ENCODE assay signal across 19 cellular contexts in the genomic region with DNA sequence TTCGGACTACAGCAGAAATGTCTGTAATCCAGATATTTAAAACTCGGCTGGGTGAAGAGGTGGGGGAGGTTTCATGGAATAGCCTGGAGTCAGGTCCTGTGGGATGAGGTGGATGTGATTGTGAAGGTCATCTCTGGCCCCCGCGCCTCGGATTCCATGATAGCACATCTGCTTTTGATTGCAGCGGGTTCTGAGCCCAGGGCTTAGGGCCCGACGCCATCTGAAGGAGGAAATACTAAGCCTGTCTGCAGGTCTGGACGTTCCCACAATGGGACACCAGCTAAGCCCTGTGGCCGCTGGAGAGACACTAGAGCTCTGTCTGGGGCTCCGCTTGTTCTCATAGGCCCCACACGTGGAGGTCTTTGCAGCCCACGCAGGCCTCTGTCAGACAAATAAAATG.
A peak's percentile ranks its signal among the peaks of the same experiment; 100 is the strongest.
DNase-seq lines count a peak whose midpoint lies in the region; ATAC-seq and TF ChIP-seq lines count a peak whose summit lies in the region.
"Had no signal": no experiment of that assay in that cellular context is flagged by ENCODE, and none has a peak within 500 bp of the region (broad histone marks: within the 10 kb centered on the region; RNA-seq: fewer than 3 reads in every experiment).

No MANE protein-coding gene starts in this region.

- no peaks in the 10 kb centered on the region for H3K27me3 ChIP-seq in BE2C
- no peaks in the 10 kb centered on the region for H3K27me3 ChIP-seq in GM23248 (replicated peaks; ENCODE audit: insufficient read depth)
- no peaks in the 10 kb centered on the region for H3K27me3 ChIP-seq in left ventricle myocardium inferior (ENCODE audit: low read depth)
- no peaks in the 10 kb centered on the region for H3K27me3 ChIP-seq in testis

- no peak overlapping the region for H3K27ac Mint-ChIP-seq in T-helper 2 cell treated with Interferon-gamma antibody and Interleukin-4, amounts not matched to agents 5 μg/mL and 100 μg/mL, for 36 hours
- H3K27ac Mint-ChIP-seq: B cell; CD4-positive, alpha-beta T cell had no signal

- H3K9ac ChIP-seq in GM23248: no peak overlapping the region

- H3K4me1 ChIP-seq in BE2C (no peaks in the 10 kb centered on the region), GM23248 (ENCODE audit: insufficient read depth) (peaks cover 14% of the 10 kb centered on the region), left ventricle myocardium inferior (peaks cover 4% of the 10 kb centered on the region), testis (peaks cover 3% of the 10 kb centered on the region)

- no peak for ATAC-seq in HG03097 (IDR thresholded peaks at IDR 0.05; ENCODE audit: low FRiP score, unreplicated experiment)
- ATAC-seq: Panc1 had no signal

- no peaks in the 10 kb centered on the region for H3K9me3 Mint-ChIP-seq in T-helper 2 cell treated with Interferon-gamma antibody and Interleukin-4, amounts not matched to agents 5 μg/mL and 100 μg/mL, for 36 hours
- H3K9me3 Mint-ChIP-seq: CD4-positive, alpha-beta T cell had no signal

- in situ Hi-C loops in GM23248 (cut with MboI): loop anchor here (25.0 kb wide), 1 partner anchor 806 kb away; no protein-coding TSS in a partner anchor

- H3K27me3 Mint-ChIP-seq in T-helper 2 cell treated with Interferon-gamma antibody and Interleukin-4, amounts not matched to agents 5 μg/mL and 100 μg/mL, for 36 hours (ENCODE audit: low read depth): no peaks in the 10 kb centered on the region
- H3K27me3 Mint-ChIP-seq: B cell had no signal

- no peaks in the 10 kb centered on the region for H3K79me2 ChIP-seq in GM23248 (ENCODE audit: insufficient read depth)

- no peak for TF ChIP-seq CTCF in BE2C (IDR thresholded peaks at IDR 0.05; ENCODE audit: low read depth, low read length)
- no peak for TF ChIP-seq CTCF in left ventricle myocardium inferior (IDR thresholded peaks at IDR 0.05; ENCODE audit: borderline replicate concordance)
- no peak for TF ChIP-seq CTCF in testis (IDR thresholded peaks at IDR 0.05)

- H3K4me3 Mint-ChIP-seq in T-helper 2 cell treated with Interferon-gamma antibody and Interleukin-4, amounts not matched to agents 5 μg/mL and 100 μg/mL, for 36 hours: no peak overlapping the region
- H3K4me3 Mint-ChIP-seq: B cell; CD4-positive, alpha-beta T cell had no signal

- H3K9me3 ChIP-seq in BE2C (no peaks in the 10 kb centered on the region; the same call in 1 of the 2 replicates), GM23248 (ENCODE audit: low read depth) (no peaks in the 10 kb centered on the region), left ventricle myocardium inferior (replicated peaks) (no peaks in the 10 kb centered on the region), testis (no peaks in the 10 kb centered on the region)

- H3K4me3 ChIP-seq in BE2C (ENCODE audit: low read depth, low read length) (no peak overlapping the region), GM23248 (no peak overlapping the region), left ventricle myocardium inferior (no peak overlapping the region), testis (no peak overlapping the region)

- intact Hi-C loops in left ventricle myocardium inferior (cut with micrococcal nuclease) (no loop called here), testis (cut with DNase I; ENCODE audit: low total_unique reads) (no loop called here)

- 46 to 47% methylated on average over 13 of the region's 13 CpGs for WGBS in GM23248 (ENCODE audit: low coverage in 1 of 2, low lambda C conversion rate in 2 of 2, missing lambda C conversion rate in 2 of 2), 2 experiments
- 14 to 23% methylated on average over 13 of the region's 13 CpGs for WGBS in testis, 2 donors

- no peak overlapping the region for H2AFZ ChIP-seq in GM23248

- no peaks in the 10 kb centered on the region for H3K36me3 Mint-ChIP-seq in T-helper 2 cell treated with Interferon-gamma antibody and Interleukin-4, amounts not matched to agents 5 μg/mL and 100 μg/mL, for 36 hours (ENCODE audit: low read depth)

- H3K4me2 ChIP-seq in GM23248 (ENCODE audit: unreplicated experiment): no peak overlapping the region

- DNase-seq in BE2C (peak; percentile 21), GM23248 (peak; percentile 32), left ventricle myocardium inferior (peak; percentile 60), testis (peak; percentile 26), NCI-H510A treated with DMSO at 0.1 percent for 48 hours (lab: John Stamatoyannopoulos, UW) (no peak)
- no peak for DNase-seq in T-helper 2 cell treated with Interferon-gamma antibody and Interleukin-4, amounts not matched to agents 5 μg/mL and 100 μg/mL, for 36 hours (ENCODE audit: low spot score)
- DNase-seq: ACHN; CD4-positive, alpha-beta T cell; EL; GOT3; MM.1S; NCI-H1092; NCI-H1436 treated with DMSO at 0.1 percent for 48 hours; NCI-H2029; NCI-H2171 treated with DMSO at 0.1 percent for 48 hours; NCI-H446 treated with DMSO at 0.1 percent for 48 hours had no signal

- no peaks in the 10 kb centered on the region for H3K4me1 Mint-ChIP-seq in T-helper 2 cell treated with Interferon-gamma antibody and Interleukin-4, amounts not matched to agents 5 μg/mL and 100 μg/mL, for 36 hours (ENCODE audit: low read depth)
- H3K4me1 Mint-ChIP-seq: B cell had no signal

- H4K20me1 ChIP-seq in GM23248 (ENCODE audit: insufficient read depth): no peaks in the 10 kb centered on the region

- peaks cover 7% of the 10 kb centered on the region; the same call in 1 of the 2 replicates for H3F3A ChIP-seq in GM23248 (ENCODE audit: insufficient read depth)

- TF ChIP-seq POLR2A in testis (IDR thresholded peaks at IDR 0.05): no peak

- H3K27ac ChIP-seq in GM23248: no peak overlapping the region
- H3K27ac ChIP-seq in left ventricle myocardium inferior (replicated peaks): peak overlapping the region; percentile 23
- H3K27ac ChIP-seq in testis: no peak overlapping the region

- H3K9me2 ChIP-seq in GM23248 (ENCODE audit: insufficient read depth): no peaks in the 10 kb centered on the region

- no peaks in the 10 kb centered on the region for H3K36me3 ChIP-seq in BE2C
- no peaks in the 10 kb centered on the region for H3K36me3 ChIP-seq in GM23248 (ENCODE audit: low read depth)
- no peaks in the 10 kb centered on the region for H3K36me3 ChIP-seq in left ventricle myocardium inferior
- H3K36me3 ChIP-seq in testis (ENCODE audit: low read depth, missing control alignments): no peaks in the 10 kb centered on the region

Comparison
In these comparisons a context has a peak if more than half of its experiments do, and no peak if none do; other contexts are left out.
1. DNase-seq: peak in BE2C (single experiment), GM23248 (single experiment), left ventricle myocardium inferior (single experiment) and testis (single experiment); none in T-helper 2 cell treated with Interferon-gamma antibody and Interleukin-4, amounts not matched to agents 5 μg/mL and 100 μg/mL, for 36 hours (single experiment) and NCI-H510A treated with DMSO at 0.1 percent for 48 hours (single experiment).